ENCODE assay signal across 8 cellular contexts in genomic region chr12:15979096-15980091, GRCh38.
A peak's percentile ranks its signal among the peaks of the same experiment; 100 is the strongest.
DNase-seq lines count a peak whose midpoint lies in the region; ATAC-seq and TF ChIP-seq lines count a peak whose summit lies in the region.

No MANE protein-coding gene starts in this region.

- POLR2A ChIA-PET in PC-3 (lab: Charles Lee; ENCODE audit: unreplicated experiment) = no interaction called here

- H3K9ac ChIP-seq in PC-3 (ENCODE audit: low read length) = no peak overlapping the region

- H3K27me3 ChIP-seq in H7 (ENCODE audit: control insufficient read depth, insufficient read depth, low read length) (no peaks in the 10 kb centered on the region), PC-3 (ENCODE audit: low read length) (no peaks in the 10 kb centered on the region), spleen (replicated peaks in 1 of 7) (no peaks in the 10 kb centered on the region)

- H4K20me1 ChIP-seq in PC-3 (ENCODE audit: low read length) = no peaks in the 10 kb centered on the region

- H3K36me3 ChIP-seq in H7 (replicated peaks; ENCODE audit: control insufficient read depth, insufficient read depth, low read length) = no peaks in the 10 kb centered on the region
- H3K36me3 ChIP-seq in PC-3 (ENCODE audit: low read depth, low read length) = no peaks in the 10 kb centered on the region
- peaks cover 0 to 50% (median 7%) of the 10 kb centered on the region in 6 donors for H3K36me3 ChIP-seq in spleen

- no peak overlapping the region for H3K4me3 ChIP-seq in H7 (ENCODE audit: insufficient read depth, low read depth, low read length)
- H3K4me3 ChIP-seq in PC-3 (ENCODE audit: low read length) = 0 out of 2 replicates have a peak overlapping the region, but pooled peaks have one; percentile 11
- H3K4me3 ChIP-seq in spleen = no peak overlapping the region

- H3K9me2 ChIP-seq in PC-3 (replicated peaks; ENCODE audit: low read length) = no peaks in the 10 kb centered on the region

- CTCF ChIA-PET in PC-3 (lab: Charles Lee) = no interaction called here

- intact Hi-C loops in PC-3 (cut with micrococcal nuclease) (no loop called here), spleen (cut with DNase I; ENCODE audit: low total_unique reads) (no loop called here)

- H3K4me1 ChIP-seq in PC-3 (ENCODE audit: insufficient read depth, low read length) (peaks cover 30% of the 10 kb centered on the region), spleen (peaks cover 0 to 18% (median 0%) of the 10 kb centered on the region in 6 donors)

- TF ChIP-seq POLR2A in spleen (IDR thresholded peaks at IDR 0.05) = no peak

- H3F3A ChIP-seq in PC-3 (ENCODE audit: low read length, unreplicated experiment) = no peaks in the 10 kb centered on the region

- H3K9me3 ChIP-seq in PC-3 (ENCODE audit: low read length) (no peaks in the 10 kb centered on the region), spleen (no peaks in the 10 kb centered on the region)

- TF ChIP-seq CTCF in PC-3 (conservative IDR thresholded peaks at IDR 0.05; ENCODE audit: low read depth, low read length) (peak; percentile 62), spleen (IDR thresholded peaks at IDR 0.05 in 8 of 11, conservative IDR thresholded peaks at IDR 0.05 in 3 of 11) (peak in 7 of 11 experiments; percentile 8 to 39 (median 27))

- WGBS in spleen, 5 donors = 76 to 87% (median 80%) methylated on average over 2 of the region's 2 CpGs

- BruUV-seq in PC-3 (replicated peaks; lab: Mats Ljungman, UMichigan) = no TSS peak

- DNase-seq in DMS53 (lab: John Stamatoyannopoulos, UW) (peak; percentile 68), H7 (peak; percentile 72), PC-3 (peak; percentile 60), glomerular visceral epithelial cell (ENCODE audit: extremely low spot score) (peak; percentile 72), spleen (no peak), T-helper 9 cell (no peak), OCI-M2 (lab: John Stamatoyannopoulos, UW; ENCODE audit: unreplicated experiment) (no peak)

- peak overlapping the region; percentile 59 for H3K4me2 ChIP-seq in PC-3 (ENCODE audit: low read length)

- ATAC-seq in PC-3 (peak; percentile 45), GM19452 (IDR thresholded peaks at IDR 0.05; ENCODE audit: unreplicated experiment) (no peak)

- no peaks in the 10 kb centered on the region for H3K79me2 ChIP-seq in PC-3 (ENCODE audit: low read length)

- peak overlapping the region; percentile 31 for H3K27ac ChIP-seq in PC-3 (ENCODE audit: low read length)
- peak overlapping the region in 5 of 8 donors; percentile 20 to 55 (median 33) for H3K27ac ChIP-seq in spleen

- H2AFZ ChIP-seq in PC-3 (ENCODE audit: low read length) = no peak overlapping the region

Comparison
In these comparisons a context has a peak if more than half of its experiments do, and no peak if none do; other contexts are left out.
1. DNase-seq: peak in DMS53 (single experiment), H7 (single experiment), PC-3 (single experiment) and glomerular visceral epithelial cell (single experiment); none in spleen (single experiment), T-helper 9 cell (single experiment) and OCI-M2 (single experiment).